In genomic region chr6:39140556-39141191, GRCh38 we compare ENCODE assay signal across 24 cellular contexts.
"Had no signal": no experiment of that assay in that cellular context is flagged by ENCODE, and none has a peak within 500 bp of the region (broad histone marks: within the 10 kb centered on the region; RNA-seq: fewer than 3 reads in every experiment).

No MANE protein-coding gene starts in this region.

- H3K4me3 ChIP-seq: coronary artery, gastrocnemius medialis, lung, ovary, smooth muscle cell, suprapubic skin, thyroid gland had no signal

- H3K27ac Mint-ChIP-seq: effector memory CD8-positive, alpha-beta T cell; memory B cell; natural killer cell had no signal

- H3K4me1 ChIP-seq: gastrocnemius medialis, thyroid gland had no signal

- H3K4me3 Mint-ChIP-seq: central memory CD8-positive, alpha-beta T cell; effector memory CD8-positive, alpha-beta T cell; memory B cell; natural killer cell had no signal

- H3K36me3 ChIP-seq: gastrocnemius medialis, ovary, suprapubic skin, thyroid gland had no signal

- H3K27me3 ChIP-seq: gastrocnemius medialis, ovary, thyroid gland had no signal

- H3K27ac ChIP-seq: coronary artery, ovary, suprapubic skin had no signal

- H3K4me1 Mint-ChIP-seq: central memory CD8-positive, alpha-beta T cell; memory B cell; natural killer cell had no signal

- DNase-seq: effector memory CD8-positive, alpha-beta T cell; foreskin fibroblast; gastrocnemius medialis; head of caudate nucleus; hippocampal formation; left colon; natural killer cell; occipital lobe; ovary; retina; stimulated activated CD4-positive, alpha-beta T cell treated with anti-CD3 and anti-CD28 coated beads, Interleukin-12 subunit alpha, Interleukin-12 subunit beta, amount 100 ng/mL, for 4 hours; stimulated activated CD4-positive, alpha-beta T cell treated with anti-CD3 and anti-CD28 coated beads, Interleukin-1b, Interleukin-23, amount 100 ng/mL, for 48 hours; stimulated activated CD4-positive, alpha-beta T cell treated with anti-CD3 and anti-CD28 coated beads, Interleukin-4, amount 100 ng/mL, for 1 hour; stimulated activated CD8-positive, alpha-beta memory T cell treated with anti-CD3 and anti-CD28 coated beads, Interleukin-4, amount 100 ng/mL, for 48 hours; stimulated activated naive CD4-positive, alpha-beta T cell treated with Interleukin-2 at 50 U/mL for 16 hours; trophoblast cell had no signal

- ATAC-seq: effector memory CD8-positive, alpha-beta T cell; left colon; natural killer cell; sciatic nerve had no signal

- H3K36me3 Mint-ChIP-seq: natural killer cell had no signal

- H3K9me3 ChIP-seq: gastrocnemius medialis, ovary, suprapubic skin, thyroid gland had no signal
